ENCODE assay signal across 8 cellular contexts in genomic region chr2:27123302-27124150, GRCh38. TPM values are rescaled to one million over a fixed set of nuclear protein-coding genes. Genes with fewer than 3 reads are reported as not detected.
A peak's percentile ranks its signal among the peaks of the same experiment; 100 is the strongest.
DNase-seq lines count a peak whose midpoint lies in the region; ATAC-seq and TF ChIP-seq lines count a peak whose summit lies in the region.

Gene ABHD1, plus strand, starts transcription at chr2:27123815. Its CDS starts 134 bp downstream, at chr2:27123949.

- no peaks in the 10 kb centered on the region for H3K9me3 ChIP-seq in right cardiac atrium (ENCODE audit: control insufficient read depth, low read length)
- H3K9me3 ChIP-seq in psoas muscle = no peaks in the 10 kb centered on the region
- H3K9me3 ChIP-seq in aorta (ENCODE audit: control insufficient read depth, low read length) = no peaks in the 10 kb centered on the region

- DNase-seq in CD14-positive monocyte (ENCODE audit: low spot score) = peak; percentile 91
- DNase-seq in T follicular helper cell (ENCODE audit: low read depth) = peak; percentile 54
- peak in 45 of 56 donors; percentile 6 to 81 (median 50) for DNase-seq in amygdala (lab: John Stamatoyannopoulos, UW)
- peak; percentile 71 to 91 (median 90) for DNase-seq in right cardiac atrium
- peak; percentile 74 to 85 for DNase-seq in psoas muscle
- peak; percentile 78 to 86 for DNase-seq in aorta

- H3K27me3 Mint-ChIP-seq in CD14-positive monocyte (ENCODE audit: low read depth in 3 of 3) = peaks cover 12 to 16% (median 14%) of the 10 kb centered on the region in 3 donors

- H3K36me3 Mint-ChIP-seq in CD14-positive monocyte = peaks cover 3 to 4% of the 10 kb centered on the region in 2 donors

- H3K27ac ChIP-seq in right cardiac atrium (ENCODE audit: low read length) (peak within 1 kb of the TSS; percentile 67), psoas muscle (peak within 1 kb of the TSS; percentile 80), aorta (ENCODE audit: low read depth in 1 of 2, low read length in 2 of 2) (no peak within 1 kb of the TSS)

- H3K36me3 ChIP-seq in psoas muscle (ENCODE audit: insufficient read depth in 1 of 2, low read depth in 1 of 2) (no peaks in the 10 kb centered on the region), aorta (ENCODE audit: control insufficient read depth in 1 of 2, insufficient read depth in 2 of 2, low read length in 1 of 2) (no peaks in the 10 kb centered on the region)

- no peak for TF ChIP-seq CTCF in CD14-positive monocyte (IDR thresholded peaks at IDR 0.05)
- TF ChIP-seq CTCF in psoas muscle (IDR thresholded peaks at IDR 0.05) = no peak

- H3K27me3 ChIP-seq in right cardiac atrium (ENCODE audit: control insufficient read depth, insufficient read depth) (no peaks in the 10 kb centered on the region), psoas muscle (ENCODE audit: insufficient read depth in 3 of 3, low read length in 2 of 3) (peaks cover 0 to 7% (median 0%) of the 10 kb centered on the region in 3 donors), aorta (ENCODE audit: control insufficient read depth in 1 of 2, insufficient read depth in 2 of 2, low read length in 1 of 2) (no peaks in the 10 kb centered on the region)

- intact Hi-C loops in CD14-positive monocyte (cut with micrococcal nuclease) = no loop called here
- intact Hi-C loops in right cardiac atrium (cut with DNase I) = no loop called here
- intact Hi-C loops in psoas muscle (cut with DNase I) = no loop called here
- intact Hi-C loops in aorta (cut with DNase I) = no loop called here

- 6% methylated on average over 47 of the region's 47 CpGs for WGBS in right cardiac atrium
- WGBS in psoas muscle, 3 donors = 2 to 9% (median 6%) methylated on average over 32 to 47 of the region's 47 CpGs
- WGBS in aorta, 2 donors = 6 to 7% methylated on average over 47 of the region's 47 CpGs

- H3K4me1 Mint-ChIP-seq in CD14-positive monocyte = peaks cover 28% of the 10 kb centered on the region

- peak within 1 kb of the TSS; percentile 57 for H3K4me3 ChIP-seq in right cardiac atrium (ENCODE audit: low read length)
- peak within 1 kb of the TSS; percentile 74 for H3K4me3 ChIP-seq in psoas muscle
- H3K4me3 ChIP-seq in aorta (ENCODE audit: low read length in 2 of 2) = peak within 1 kb of the TSS; percentile 14 to 29

- H3K9me3 Mint-ChIP-seq in CD14-positive monocyte = peaks cover 0 to 7% (median 4%) of the 10 kb centered on the region in 7 donors

- peaks cover 3% of the 10 kb centered on the region for H3K4me1 ChIP-seq in right cardiac atrium (ENCODE audit: control insufficient read depth, insufficient read depth, low read length)
- H3K4me1 ChIP-seq in psoas muscle = peaks cover 12% of the 10 kb centered on the region
- no peaks in the 10 kb centered on the region for H3K4me1 ChIP-seq in aorta (ENCODE audit: control insufficient read depth in 1 of 2, insufficient read depth in 2 of 2, low read length in 2 of 2)

- peak; percentile 69 for ATAC-seq in HG03045 (IDR thresholded peaks at IDR 0.05; ENCODE audit: unreplicated experiment)
- peak; percentile 87 to 91 for ATAC-seq in right cardiac atrium
- peak; percentile 74 to 78 (median 75) for ATAC-seq in psoas muscle
- peak; percentile 88 for ATAC-seq in aorta (ENCODE audit: low FRiP score)
- no peak for ATAC-seq in HG02642 (IDR thresholded peaks at IDR 0.05; ENCODE audit: poor library complexity, unreplicated experiment)

- peak within 1 kb of the TSS; percentile 96 to 98 (median 97) for H3K27ac Mint-ChIP-seq in CD14-positive monocyte

- H3K4me3 Mint-ChIP-seq in CD14-positive monocyte = peak within 1 kb of the TSS; percentile 91 to 96

RNA-seq across cellular contexts. Expression of gene ABHD1, which starts in this region (rescaled TPM):
- polyA plus RNA-seq in CD14-positive monocyte (under 1 TPM; 0.08 to 0.25 TPM), right cardiac atrium (5.1 TPM), psoas muscle (1 to 10 TPM; 1.9 to 4.1 (median 3.9) TPM), aorta (under 1 TPM in 1 of 2 donors, not detected in 1; 0.08 TPM)
- total RNA-seq in right cardiac atrium (1 to 10 TPM; 1.6 to 4.7 (median 2.6) TPM), psoas muscle (1 to 10 TPM; 1.4 to 4.5 (median 3.7) TPM), aorta (under 1 TPM in 1 of 2 donors, not detected in 1; 0.90 TPM)

Comparison
In these comparisons a context has a peak if more than half of its experiments do, and no peak if none do; other contexts are left out.
1. Peak in DNase-seq in CD14-positive monocyte; RNA of the gene not detected or under 1 TPM.
2. Peak in DNase-seq, ATAC-seq and H3K4me3 ChIP-seq in aorta; RNA of the gene not detected or under 1 TPM.
3. H3K27ac ChIP-seq: peak in right cardiac atrium (single experiment) and psoas muscle (single experiment); none in aorta (0 of 2).
4. H3K4me3 ChIP-seq: peak in every context shown above with its lines; median percentile 74 in psoas muscle; 57 in right cardiac atrium; 22 in aorta.
5. Peak in every context shown above with its lines, with median percentiles within 50 percentile points of each other: DNase-seq.